Comparison of ENCODE assay signal across 8 cellular contexts in genomic region chr4:2042207-2042946, GRCh38. TPM values are rescaled to one million over a fixed set of nuclear protein-coding genes. Genes with fewer than 3 reads are reported as not detected.
A peak's percentile ranks its signal among the peaks of the same experiment; 100 is the strongest.
DNase-seq lines count a peak whose midpoint lies in the region; ATAC-seq and TF ChIP-seq lines count a peak whose summit lies in the region.

No MANE protein-coding gene starts in this region.

- H3K9me3 ChIP-seq in duodenal mucosa (ENCODE audit: control insufficient read depth in 1 of 2, low read length in 2 of 2) (no peaks in the 10 kb centered on the region), mesenchymal stem cell (ENCODE audit: control insufficient read depth, low read length) (peaks cover 6% of the 10 kb centered on the region), thymus (ENCODE audit: control insufficient read depth) (no peaks in the 10 kb centered on the region)

- H2BK120ac ChIP-seq in mesenchymal stem cell (ENCODE audit: low read depth, low read length): peak overlapping the region; percentile 73

- peaks cover 8% of the 10 kb centered on the region for H3K79me1 ChIP-seq in mesenchymal stem cell (replicated peaks; ENCODE audit: low read length, poor library complexity, severe bottlenecking)

- H3K4me2 ChIP-seq in mesenchymal stem cell (ENCODE audit: low read length, poor library complexity, severe bottlenecking): peak overlapping the region; percentile 92

- H2AFZ ChIP-seq in mesenchymal stem cell (ENCODE audit: low read depth, low read length): no peak overlapping the region

- H4K8ac ChIP-seq in mesenchymal stem cell (ENCODE audit: low read length): no peak overlapping the region

- H4K91ac ChIP-seq in mesenchymal stem cell (ENCODE audit: low read length): no peak overlapping the region

- peak; percentile 27; the same call in 1 of the 2 replicates for TF ChIP-seq CTCF in VCaP (conservative IDR thresholded peaks at IDR 0.05)

- no peak overlapping the region for H2BK5ac ChIP-seq in mesenchymal stem cell (ENCODE audit: low read depth, low read length, poor library complexity, severe bottlenecking)

- H3K9ac ChIP-seq in duodenal mucosa (ENCODE audit: low read depth in 1 of 2, low read length in 2 of 2): no peak overlapping the region
- peak overlapping the region; percentile 67 for H3K9ac ChIP-seq in mesenchymal stem cell (ENCODE audit: low read length)

- H3K36me3 ChIP-seq in duodenal mucosa (ENCODE audit: control insufficient read depth in 1 of 2, insufficient read depth in 2 of 2, low read length in 2 of 2) (no peaks in the 10 kb centered on the region), mesenchymal stem cell (ENCODE audit: control insufficient read depth in 1 of 2, insufficient read depth in 2 of 2, low read depth in 1 of 2, low read length in 2 of 2) (peaks cover 0 to 14% of the 10 kb centered on the region in 2 experiments), thymus (ENCODE audit: control insufficient read depth, insufficient read depth) (no peaks in the 10 kb centered on the region)

- ATAC-seq in HG02798 (IDR thresholded peaks at IDR 0.05; ENCODE audit: poor library complexity, unreplicated experiment) (peak; percentile 26), GM18519 (IDR thresholded peaks at IDR 0.05; ENCODE audit: low FRiP score, unreplicated experiment) (no peak)

- no peak overlapping the region for H3K4ac ChIP-seq in mesenchymal stem cell (ENCODE audit: low read depth in 1 of 2, low read length in 2 of 2)

- no peak overlapping the region for H2AK5ac ChIP-seq in mesenchymal stem cell (ENCODE audit: low read length, severe bottlenecking)

- in situ Hi-C loops in G401 (cut with HindIII; ENCODE audit: low sequenced_read_pairs): no loop called here

- H3K4me1 ChIP-seq in duodenal mucosa (ENCODE audit: control insufficient read depth in 1 of 2, insufficient read depth in 2 of 2, low read length in 2 of 2) (peaks cover 0 to 9% of the 10 kb centered on the region in 2 donors), mesenchymal stem cell (ENCODE audit: control insufficient read depth, insufficient read depth, low read depth, low read length) (peaks cover 38% of the 10 kb centered on the region), thymus (ENCODE audit: control insufficient read depth, insufficient read depth, low read length) (peaks cover 5% of the 10 kb centered on the region)

- peak overlapping the region; percentile 21 to 56 for H3K18ac ChIP-seq in mesenchymal stem cell (ENCODE audit: low read depth in 1 of 2, low read length in 2 of 2)

- no peak overlapping the region for H2BK15ac ChIP-seq in mesenchymal stem cell (ENCODE audit: low read depth, poor library complexity, severe bottlenecking)

- peak; percentile 5 for DNase-seq in G401 (ENCODE audit: low spot score)
- DNase-seq in mesenchymal stem cell: peak; percentile 29
- no peak for DNase-seq in GDM1 (lab: John Stamatoyannopoulos, UW)

- H3K23ac ChIP-seq in mesenchymal stem cell (ENCODE audit: low read length in 2 of 2): no peak overlapping the region

- H2BK12ac ChIP-seq in mesenchymal stem cell (ENCODE audit: low read length in 2 of 2): no peak overlapping the region

- 7% methylated on average over 29 of the region's 80 CpGs for WGBS in mesenchymal stem cell
- 3% methylated on average over 80 of the region's 80 CpGs for WGBS in thymus

- H3K27ac ChIP-seq in VCaP: peak overlapping the region; percentile 43; the same call in 1 of the 2 replicates
- H3K27ac ChIP-seq in duodenal mucosa (ENCODE audit: low read depth, low read length): no peak overlapping the region
- H3K27ac ChIP-seq in mesenchymal stem cell (ENCODE audit: low read length, poor library complexity, severe bottlenecking): no peak overlapping the region
- H3K27ac ChIP-seq in thymus (ENCODE audit: low read depth): no peak overlapping the region

- no peak overlapping the region for H3K14ac ChIP-seq in mesenchymal stem cell (ENCODE audit: low read length in 2 of 2)

- H3K4me3 ChIP-seq in duodenal mucosa (ENCODE audit: low read depth in 1 of 2, low read length in 2 of 2) (peak overlapping the region; percentile 71 to 74), mesenchymal stem cell (ENCODE audit: insufficient read depth in 1 of 2, low read depth in 1 of 2, low read length in 2 of 2) (peak overlapping the region; percentile 85 to 86), thymus (ENCODE audit: low read length) (peak overlapping the region; percentile 84)

- H3K27me3 ChIP-seq in duodenal mucosa (ENCODE audit: control insufficient read depth in 1 of 2, insufficient read depth in 2 of 2, low read length in 2 of 2) (peaks cover 11 to 23% of the 10 kb centered on the region in 2 donors), mesenchymal stem cell (ENCODE audit: control insufficient read depth in 1 of 2, insufficient read depth in 1 of 2, low read length in 2 of 2) (peaks cover 14 to 15% of the 10 kb centered on the region in 2 experiments), thymus (ENCODE audit: control insufficient read depth, insufficient read depth) (peaks cover 56% of the 10 kb centered on the region)

RNA-seq across cellular contexts. Expression of gene NAT8L, which starts 16.8 kb away (rescaled TPM):
- total RNA-seq in G401 (2014; rRNA removed; shearing (Covaris generic)): 9.5 and 11.4 TPM in 2 replicates
- 0.14 TPM for polyA plus RNA-seq in mesenchymal stem cell (2013, experiment 1 of 2)
- 0.12 TPM for polyA plus RNA-seq in mesenchymal stem cell (2013, experiment 2 of 2)
- polyA plus RNA-seq in thymus: 0.43 TPM

RNA-seq across cellular contexts. Expression of gene NELFA, which starts 33.6 kb away (rescaled TPM):
- 32.5 and 38.1 TPM in 2 replicates for total RNA-seq in G401 (2014; rRNA removed; shearing (Covaris generic))
- polyA plus RNA-seq in mesenchymal stem cell (2013, experiment 1 of 2): 14.9 TPM
- polyA plus RNA-seq in mesenchymal stem cell (2013, experiment 2 of 2): 15.1 TPM
- polyA plus RNA-seq in thymus: 37.2 TPM
